ENCODE assay signal across 12 cellular contexts in genomic region chr1:160578694-160579191, GRCh38. TPM values are rescaled to one million over a fixed set of nuclear protein-coding genes. Genes with fewer than 3 reads are reported as not detected.
A peak's percentile ranks its signal among the peaks of the same experiment; 100 is the strongest.
DNase-seq lines count a peak whose midpoint lies in the region; ATAC-seq, FAIRE-seq and TF ChIP-seq lines count a peak whose summit lies in the region.
"Had no signal": no experiment of that assay in that cellular context is flagged by ENCODE, and none has a peak within 500 bp of the region (broad histone marks: within the 10 kb centered on the region; RNA-seq: fewer than 3 reads in every experiment).

No MANE protein-coding gene starts in this region.

- H3K4me2 ChIP-seq in OCI-LY3 (ENCODE audit: low read length), result peak overlapping the region; percentile 63

- peak overlapping the region; percentile 89 for H3K27ac Mint-ChIP-seq in stimulated activated effector memory CD8-positive, alpha-beta T cell treated with anti-CD3 and anti-CD28 coated beads, Interleukin-12 subunit alpha, Interleukin-12 subunit beta, amount 100 ng/mL, for 72 hours

- TF ChIP-seq CTCF in GM12864 (IDR thresholded peaks at IDR 0.05; ENCODE audit: low read depth, low read length, missing control alignments) (no peak), OCI-LY3 (IDR thresholded peaks at IDR 0.05; ENCODE audit: low read depth, low read length) (no peak), dorsolateral prefrontal cortex (IDR thresholded peaks at IDR 0.05 in 54 of 56, conservative IDR thresholded peaks at IDR 0.05 in 2 of 56; ENCODE audit: low read depth in 1 of 56, partially characterized antibody in 56 of 56) (no peak)

- intact Hi-C loops in dorsolateral prefrontal cortex (cut with DNase I), result no loop called here

- peaks cover 17% of the 10 kb centered on the region for H3K4me1 ChIP-seq in OCI-LY3 (ENCODE audit: low read length)

- H3K4me3 Mint-ChIP-seq in stimulated activated effector memory CD8-positive, alpha-beta T cell treated with anti-CD3 and anti-CD28 coated beads, Interleukin-12 subunit alpha, Interleukin-12 subunit beta, amount 100 ng/mL, for 72 hours, result peak overlapping the region; percentile 68

- H3K27me3 ChIP-seq in OCI-LY3 (ENCODE audit: low read depth, low read length) (no peaks in the 10 kb centered on the region), dorsolateral prefrontal cortex (peaks cover 0 to 3% (median 0%) of the 10 kb centered on the region in 45 donors)

- no peaks in the 10 kb centered on the region for H4K20me1 ChIP-seq in OCI-LY3 (ENCODE audit: insufficient read depth, low read length)

- no peaks in the 10 kb centered on the region for H3K9me3 Mint-ChIP-seq in stimulated activated effector memory CD8-positive, alpha-beta T cell treated with anti-CD3 and anti-CD28 coated beads, Interleukin-12 subunit alpha, Interleukin-12 subunit beta, amount 100 ng/mL, for 72 hours

- peak overlapping the region; percentile 36; the same call in 1 of the 2 replicates for H3K9ac ChIP-seq in OCI-LY3 (ENCODE audit: low read length)

- no peak for DNase-seq in GM12864 (ENCODE audit: low read depth)
- no peak for DNase-seq in dorsolateral prefrontal cortex
- DNase-seq in stimulated activated effector memory CD8-positive, alpha-beta T cell treated with anti-CD3 and anti-CD28 coated beads, Interleukin-12 subunit alpha, Interleukin-12 subunit beta, amount 100 ng/mL, for 72 hours (ENCODE audit: low spot score in 2 of 2), result no peak
- no peak for DNase-seq in NK-92 treated with Interleukin-12 subunit alpha and Interleukin-12 subunit beta, amount 100 ng/mL, for 24 hours (lab: John Stamatoyannopoulos, UW)
- no peak for DNase-seq in frontal cortex (ENCODE audit: low spot score in 2 of 2)
- no peak for DNase-seq in iPS-NIHi7 (ENCODE audit: extremely low spot score)
- DNase-seq: NCI-H774; occipital lobe; stimulated activated CD4-positive, alpha-beta T cell treated with anti-CD3 and anti-CD28 coated beads, Interleukin-4, amount 100 ng/mL, for 24 hours had no signal

- FAIRE-seq in frontal cortex (lab: Jason Lieb, UNC), result no peak

- H3K9me3 ChIP-seq in OCI-LY3 (ENCODE audit: insufficient read depth, low read length), result no peaks in the 10 kb centered on the region

- peak overlapping the region; percentile 82 for H2AFZ ChIP-seq in OCI-LY3 (ENCODE audit: low read depth, low read length)

- H3K27ac ChIP-seq in OCI-LY3 (ENCODE audit: low read length) (peak overlapping the region; percentile 10; the same call in 1 of the 2 replicates), dorsolateral prefrontal cortex (peak overlapping the region in 18 of 59 donors; percentile 1 to 61 (median 28))

- H3K79me2 ChIP-seq in OCI-LY3 (ENCODE audit: low read length), result no peaks in the 10 kb centered on the region

- no peaks in the 10 kb centered on the region for H3K36me3 ChIP-seq in OCI-LY3 (replicated peaks; ENCODE audit: low read depth, low read length)

- H3K36me3 Mint-ChIP-seq in stimulated activated effector memory CD8-positive, alpha-beta T cell treated with anti-CD3 and anti-CD28 coated beads, Interleukin-12 subunit alpha, Interleukin-12 subunit beta, amount 100 ng/mL, for 72 hours, result peaks cover 6% of the 10 kb centered on the region

- H3K4me1 Mint-ChIP-seq in stimulated activated effector memory CD8-positive, alpha-beta T cell treated with anti-CD3 and anti-CD28 coated beads, Interleukin-12 subunit alpha, Interleukin-12 subunit beta, amount 100 ng/mL, for 72 hours, result peaks cover 60% of the 10 kb centered on the region

- no peak for ATAC-seq in stimulated activated effector memory CD8-positive, alpha-beta T cell treated with anti-CD3 and anti-CD28 coated beads, Interleukin-12 subunit alpha, Interleukin-12 subunit beta, amount 100 ng/mL, for 72 hours
- ATAC-seq: HCT116 had no signal

- H3K4me3 ChIP-seq in GM12864 (ENCODE audit: low read depth, low read length), result peak overlapping the region; percentile 25; the same call in 1 of the 2 replicates
- H3K4me3 ChIP-seq in OCI-LY3 (ENCODE audit: low read length), result peak overlapping the region; percentile 57; the same call in 1 of the 2 replicates
- H3K4me3 ChIP-seq in dorsolateral prefrontal cortex, result peak overlapping the region in 44 of 59 donors; percentile 0 to 50 (median 27)

RNA-seq across cellular contexts. Expression of gene CD84, which starts 0.6 kb away (rescaled TPM):
- total RNA-seq in dorsolateral prefrontal cortex (10 to 100 TPM in 4 of 120 experiments, 1 to 10 TPM in 113, under 1 TPM in 3; 0.63 to 12.0 (median 5.2) TPM), frontal cortex (1.6 TPM)
- total RNA-seq: Daoy had no signal

RNA-seq across cellular contexts. Expression of gene SLAMF6, which starts 55.7 kb away (rescaled TPM):
- total RNA-seq in dorsolateral prefrontal cortex, result under 1 TPM in 25 of 120 experiments, not detected in 95; 0.12 to 0.83 (median 0.24) TPM
- total RNA-seq in frontal cortex, result under 0.01 TPM
- total RNA-seq: Daoy, occipital lobe had no signal
